Comparison of ENCODE assay signal across 12 cellular contexts in the genomic region with DNA sequence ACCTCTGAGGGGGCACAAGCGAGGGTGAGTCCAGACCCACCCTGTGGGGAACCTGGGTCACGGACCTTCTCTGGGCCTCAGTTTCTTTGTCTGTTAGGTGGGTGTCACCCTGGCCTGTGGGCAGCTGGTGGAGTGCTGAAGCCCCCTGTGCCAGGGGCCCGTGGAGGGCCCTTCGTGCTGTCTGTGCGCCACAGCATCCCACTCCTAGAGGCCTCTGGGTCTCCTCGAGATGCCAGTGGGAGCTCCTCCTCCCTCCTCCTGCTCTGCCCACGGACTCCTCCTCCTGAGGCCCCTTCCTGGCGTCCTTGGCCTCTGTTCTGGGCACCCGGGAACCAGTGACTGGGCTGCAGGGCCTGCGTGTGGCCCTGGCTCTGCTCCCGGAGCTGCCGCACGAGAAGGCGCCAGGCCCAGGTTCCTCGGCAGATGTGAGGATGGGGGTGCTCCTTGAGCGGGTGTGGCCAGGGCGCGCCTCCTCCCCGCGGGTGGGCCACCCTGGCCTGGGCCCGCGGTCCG. TPM values are rescaled to one million over a fixed set of nuclear protein-coding genes. Genes with fewer than 3 reads are reported as not detected.
DNase-seq lines count a peak whose midpoint lies in the region; ATAC-seq, FAIRE-seq and TF ChIP-seq lines count a peak whose summit lies in the region.
"Had no signal": no experiment of that assay in that cellular context is flagged by ENCODE, and none has a peak within 500 bp of the region (broad histone marks: within the 10 kb centered on the region; RNA-seq: fewer than 3 reads in every experiment).

No MANE protein-coding gene starts in this region.

- intact Hi-C loops in heart right ventricle (cut with DNase I): loop anchor here in 2 of 10 donors (10.0 kb wide), 1 partner anchor 62 kb away; the partner anchor contains the start of gene RTP5 (in 2 of the 2)
- intact Hi-C loops in cardiac septum (cut with DNase I): no loop called here
- intact Hi-C loops in GM12878 (cut with micrococcal nuclease; ENCODE audit: unreplicated experiment): loop anchor here (5.0 kb wide), 1 partner anchor 39 kb away; no protein-coding TSS in a partner anchor
- intact Hi-C loops in kidney (cut with DNase I): no loop called here
- intact Hi-C loops in vagina (cut with DNase I): no loop called here

- SMC1A ChIA-PET in GM12878 (lab: Charles Lee; ENCODE audit: uncharacterized antibody, unreplicated experiment): no interaction called here

- H3K9me3 ChIP-seq in heart right ventricle (no peaks in the 10 kb centered on the region), GM12878 (replicated peaks; ENCODE audit: control insufficient read depth, insufficient read depth, low read length) (no peaks in the 10 kb centered on the region), kidney (ENCODE audit: control insufficient read depth in 1 of 2, low read length in 2 of 2) (no peaks in the 10 kb centered on the region), vagina (no peaks in the 10 kb centered on the region)
- H3K9me3 ChIP-seq: ovary, thyroid gland had no signal

- no peak for TF ChIP-seq RAD21 in GM12878 (IDR thresholded peaks at IDR 0.05; ENCODE audit: insufficient read depth, low read depth, low read length)

- no peaks in the 10 kb centered on the region for H4K20me1 ChIP-seq in GM12878 (ENCODE audit: control insufficient read depth, insufficient read depth)

- H3K4me2 ChIP-seq in GM12878 (ENCODE audit: control insufficient read depth, insufficient read depth): peak overlapping the region; percentile 81

- no peak overlapping the region for H3K27ac ChIP-seq in heart right ventricle
- no peak overlapping the region for H3K27ac ChIP-seq in GM12878 (ENCODE audit: control insufficient read depth, insufficient read depth)
- no peak overlapping the region for H3K27ac ChIP-seq in kidney (ENCODE audit: low read depth in 2 of 2, low read length in 2 of 2)
- no peak overlapping the region for H3K27ac ChIP-seq in vagina
- H3K27ac ChIP-seq: foreskin keratinocyte, ovary, thyroid gland had no signal

- FAIRE-seq in GM12878 (lab: Jason Lieb, UNC) (no peak), kidney (lab: Jason Lieb, UNC) (no peak)

- no peaks in the 10 kb centered on the region for H3K36me3 ChIP-seq in heart right ventricle
- no peaks in the 10 kb centered on the region for H3K36me3 ChIP-seq in GM12878 (ENCODE audit: control insufficient read depth in 2 of 2, insufficient read depth in 2 of 2, low read length in 1 of 2)
- H3K36me3 ChIP-seq in kidney (ENCODE audit: control insufficient read depth in 1 of 2, insufficient read depth in 2 of 2, low read length in 2 of 2): no peaks in the 10 kb centered on the region
- no peaks in the 10 kb centered on the region for H3K36me3 ChIP-seq in vagina
- H3K36me3 ChIP-seq: ovary, thyroid gland had no signal

- H3K9ac ChIP-seq in GM12878 (ENCODE audit: control insufficient read depth, insufficient read depth, low read length): no peak overlapping the region
- H3K9ac ChIP-seq in kidney (ENCODE audit: low read length in 2 of 2): no peak overlapping the region

- RAD21 ChIA-PET in GM12878 (lab: Charles Lee; ENCODE audit: unreplicated experiment): no interaction called here

- no peak overlapping the region for H2AFZ ChIP-seq in GM12878 (ENCODE audit: control insufficient read depth, low read depth, low read length)

- H3K79me2 ChIP-seq in GM12878 (ENCODE audit: control insufficient read depth, insufficient read depth, low read length): no peaks in the 10 kb centered on the region

- H3K27me3 ChIP-seq in heart right ventricle (peaks cover 0 to 24% (median 20%) of the 10 kb centered on the region in 7 donors), GM12878 (replicated peaks in 1 of 2; ENCODE audit: control insufficient read depth in 2 of 2, insufficient read depth in 2 of 2, low read length in 1 of 2) (no peaks in the 10 kb centered on the region; a peak in 1 of 4 replicates), vagina (no peaks in the 10 kb centered on the region)
- H3K27me3 ChIP-seq: ovary, thyroid gland had no signal

- TF ChIP-seq CTCF in heart right ventricle (IDR thresholded peaks at IDR 0.05) (no peak), GM12878 (IDR thresholded peaks at IDR 0.05 in 2 of 3, conservative IDR thresholded peaks at IDR 0.05 in 1 of 3; ENCODE audit: control insufficient read depth in 2 of 3, extremely low read depth in 1 of 3, insufficient read depth in 1 of 3, low read depth in 3 of 3, low read length in 3 of 3) (no peak), kidney (IDR thresholded peaks at IDR 0.05; ENCODE audit: borderline replicate concordance, extremely low read depth, insufficient read depth) (no peak), vagina (IDR thresholded peaks at IDR 0.05) (no peak)

- DNase-seq in heart right ventricle (no peak), cardiac septum (ENCODE audit: low spot score) (no peak), GM12878 (ENCODE audit: low read depth, low spot score) (no peak), kidney (peak; percentile 59), vagina (ENCODE audit: extremely low spot score in 2 of 2) (peak in 1 of 2 donors; percentile 93), A172 (ENCODE audit: low spot score) (no peak), SHP77 treated with DMSO at 0.1 percent for 48 hours (lab: John Stamatoyannopoulos, UW) (no peak), putamen (ENCODE audit: low spot score) (no peak)
- DNase-seq: GF-D8 had no signal

- WGBS in heart right ventricle, 2 donors: 47 to 53% methylated on average over 15 to 23 of the region's 23 CpGs
- WGBS in GM12878 (ENCODE audit: insufficient coverage, insufficient replicate concordance, low lambda C conversion rate, missing lambda C conversion rate): 64% methylated on average over 22 of the region's 23 CpGs

- CTCF ChIA-PET in GM12878 (lab: Yijun Ruan, JAX): no interaction called here

- TF ChIP-seq POLR2A in GM12878 (IDR thresholded peaks at IDR 0.05; ENCODE audit: low read depth, low read length) (no peak), vagina (IDR thresholded peaks at IDR 0.05) (no peak)

- in situ Hi-C loops in GM12878 (cut with MboI): no loop called here

- no TSS peak for BruUV-seq in GM12878 (replicated peaks; lab: Mats Ljungman, UMichigan)

- POLR2A ChIA-PET in GM12878 (lab: Charles Lee): no interaction called here

- no peak for TF ChIP-seq EP300 in GM12878 (IDR thresholded peaks at IDR 0.05; ENCODE audit: borderline replicate concordance in 1 of 2, control insufficient read depth in 1 of 2, low read depth in 2 of 2, low read length in 2 of 2)

- ATAC-seq in heart right ventricle (peak in 2 of 8 donors; percentile 8 to 11), GM12878 (no peak)

- H3K4me1 ChIP-seq in heart right ventricle (peaks cover 10 to 22% (median 20%) of the 10 kb centered on the region in 9 donors), GM12878 (ENCODE audit: control insufficient read depth, insufficient read depth, low read length) (peaks cover 14% of the 10 kb centered on the region), kidney (ENCODE audit: control insufficient read depth in 1 of 2, insufficient read depth in 1 of 2, low read depth in 1 of 2, low read length in 2 of 2) (peaks cover 6 to 16% of the 10 kb centered on the region in 2 donors), vagina (peaks cover 17% of the 10 kb centered on the region)
- H3K4me1 ChIP-seq: foreskin keratinocyte had no signal

- peak overlapping the region in 7 of 10 donors; percentile 28 to 57 (median 52) for H3K4me3 ChIP-seq in heart right ventricle
- H3K4me3 ChIP-seq in GM12878: no peak overlapping the region
- no peak overlapping the region for H3K4me3 ChIP-seq in kidney (ENCODE audit: low read length in 2 of 2)
- H3K4me3 ChIP-seq in vagina: peak overlapping the region; percentile 33 to 65

RNA-seq across cellular contexts. Expression of gene NEU4, which starts 6.1 kb away (rescaled TPM):
- total RNA-seq in heart right ventricle (1 to 10 TPM in 1 of 10 donors, under 1 TPM in 7, not detected in 2; 0.07 to 1.2 (median 0.46) TPM), cardiac septum (not detected), GM12878 (2014; rRNA removed) (0.05 and 0.06 TPM in 2 replicates), GM12878 (2014; rRNA removed; fragmentation: Illumina TruSeq; extraction: Trizol) (0.05 TPM in 1 of 2 replicates, not detected in the other), GM12878 (2021) (0.28 and 0.98 TPM in 2 replicates), kidney (0.76 TPM), vagina (not detected)
- polyA plus RNA-seq in heart right ventricle (1 to 10 TPM in 1 of 2 donors, under 1 TPM in 1; 0.22 to 1.0 TPM), GM12878 (2011; rRNA removed) (not detected in 2 replicates), GM12878 (2014; fragmentation: Illumina TruSeq; extraction: Trizol) (0.01 TPM in 1 of 2 replicates, not detected in the other), GM12878 (2014; fragmentation: Nextera tagmentation; extraction: Ambion mirVana) (not detected), GM12878 (2014; rRNA removed) (0.08 and 0.14 TPM in 2 replicates), GM12878 (2016; fragmentation: Nextera tagmentation; extraction: Ambion mirVana) (under 1 TPM in 1 of 2 experiments, not detected in 1; 0.23 TPM), kidney (ENCODE audit: insufficient read depth, low read depth, low replicate concordance) (2.8 TPM)
- total RNA-seq in GM12878 (2013; cell fraction: nucleolus; rRNA removed): 1.1 and 1.3 TPM in 2 replicates
- not detected for polyA plus RNA-seq in GM12878 (2011; ENCODE audit: low read depth)
- polyA plus RNA-seq in GM12878 (2011; cell fraction: cytosol; rRNA removed): 0.06 and 0.12 TPM in 2 replicates
- 0.24 and 0.32 TPM in 2 replicates for polyA plus RNA-seq in GM12878 (2011; cell fraction: nucleus; rRNA removed)
- polyA plus RNA-seq in GM12878 (2012): 0.31 and 0.56 TPM in 2 replicates
- polyA minus RNA-seq in GM12878 (2011; rRNA and poly(A)+ RNA removed): 0.05 TPM in 1 of 2 replicates, not detected in the other
- polyA minus RNA-seq in GM12878 (2011; cell fraction: cytosol; rRNA and poly(A)+ RNA removed): not detected in 2 replicates
- polyA minus RNA-seq in GM12878 (2011; cell fraction: nucleus; rRNA and poly(A)+ RNA removed): 0.86 TPM in 1 of 2 replicates, not detected in the other
- total RNA-seq in A172 (2014; rRNA removed; shearing (Covaris generic)): 0.22 TPM in 1 of 2 replicates, not detected in the other
- total RNA-seq: foreskin keratinocyte had no signal
- polyA plus RNA-seq: foreskin keratinocyte had no signal

RNA-seq across cellular contexts. Expression of gene GAL3ST2, which starts 26.2 kb away (rescaled TPM):
- total RNA-seq in heart right ventricle (under 1 TPM in 3 of 10 donors, not detected in 7; 0.19 to 0.28 (median 0.23) TPM), cardiac septum (not detected), GM12878 (2014; rRNA removed) (0.11 TPM in 1 of 2 replicates, not detected in the other), GM12878 (2014; rRNA removed; fragmentation: Illumina TruSeq; extraction: Trizol) (not detected in 2 replicates), GM12878 (2021) (0.36 and 0.48 TPM in 2 replicates), kidney (0.19 TPM), vagina (0.98 TPM)
- polyA plus RNA-seq in heart right ventricle (not detected), GM12878 (2011; rRNA removed) (not detected in 2 replicates), GM12878 (2014; fragmentation: Illumina TruSeq; extraction: Trizol) (not detected in 2 replicates), GM12878 (2014; fragmentation: Nextera tagmentation; extraction: Ambion mirVana) (not detected), GM12878 (2014; rRNA removed) (0.19 TPM in 1 of 2 replicates, not detected in the other), GM12878 (2016; fragmentation: Nextera tagmentation; extraction: Ambion mirVana) (under 1 TPM in 1 of 2 experiments, not detected in 1; 0.09 TPM), kidney (ENCODE audit: insufficient read depth, low read depth, low replicate concordance) (0.39 TPM)
- 0.58 and 0.86 TPM in 2 replicates for total RNA-seq in GM12878 (2013; cell fraction: nucleolus; rRNA removed)
- polyA plus RNA-seq in GM12878 (2011; ENCODE audit: low read depth): not detected
- polyA plus RNA-seq in GM12878 (2011; cell fraction: cytosol; rRNA removed): not detected in 2 replicates
- not detected in 2 replicates for polyA plus RNA-seq in GM12878 (2011; cell fraction: nucleus; rRNA removed)
- 0.11 and 0.15 TPM in 2 replicates for polyA plus RNA-seq in GM12878 (2012)
- not detected in 2 replicates for polyA minus RNA-seq in GM12878 (2011; rRNA and poly(A)+ RNA removed)
- not detected in 2 replicates for polyA minus RNA-seq in GM12878 (2011; cell fraction: cytosol; rRNA and poly(A)+ RNA removed)
- polyA minus RNA-seq in GM12878 (2011; cell fraction: nucleus; rRNA and poly(A)+ RNA removed): 0.29 and 0.48 TPM in 2 replicates
- not detected in 2 replicates for total RNA-seq in A172 (2014; rRNA removed; shearing (Covaris generic))
- total RNA-seq: foreskin keratinocyte, thyroid gland had no signal
- polyA plus RNA-seq: foreskin keratinocyte had no signal

RNA-seq across cellular contexts. Expression of gene PDCD1, which starts 55.8 kb away (rescaled TPM):
- total RNA-seq in heart right ventricle (10 to 100 TPM in 1 of 10 donors, 1 to 10 TPM in 9; 1.3 to 14.2 (median 2.8) TPM), cardiac septum (2.0 TPM), GM12878 (2014; rRNA removed) (3.7 and 3.9 TPM in 2 replicates), GM12878 (2014; rRNA removed; fragmentation: Illumina TruSeq; extraction: Trizol) (1.1 and 1.5 TPM in 2 replicates), GM12878 (2021) (3.6 and 4.0 TPM in 2 replicates), kidney (1.6 TPM), vagina (3.9 TPM)
- polyA plus RNA-seq in heart right ventricle (1 to 10 TPM; 6.4 to 7.1 TPM), GM12878 (2011; rRNA removed) (3.8 and 6.4 TPM in 2 replicates), GM12878 (2014; fragmentation: Illumina TruSeq; extraction: Trizol) (0.62 TPM in 1 of 2 replicates, not detected in the other), GM12878 (2014; fragmentation: Nextera tagmentation; extraction: Ambion mirVana) (not detected), GM12878 (2014; rRNA removed) (4.2 and 4.6 TPM in 2 replicates), GM12878 (2016; fragmentation: Nextera tagmentation; extraction: Ambion mirVana) (1 to 10 TPM; 1.4 to 1.9 TPM), kidney (ENCODE audit: insufficient read depth, low read depth, low replicate concordance) (0.49 TPM)
- total RNA-seq in GM12878 (2013; cell fraction: nucleolus; rRNA removed): 10.1 and 11.8 TPM in 2 replicates
- polyA plus RNA-seq in GM12878 (2011; ENCODE audit: low read depth): 1.2 TPM
- polyA plus RNA-seq in GM12878 (2011; cell fraction: cytosol; rRNA removed): 11.9 and 20.2 TPM in 2 replicates
- 23.7 and 25.2 TPM in 2 replicates for polyA plus RNA-seq in GM12878 (2011; cell fraction: nucleus; rRNA removed)
- polyA plus RNA-seq in GM12878 (2012): 5.5 and 7.3 TPM in 2 replicates
- polyA minus RNA-seq in GM12878 (2011; rRNA and poly(A)+ RNA removed): 2.3 and 12.1 TPM in 2 replicates
- polyA minus RNA-seq in GM12878 (2011; cell fraction: cytosol; rRNA and poly(A)+ RNA removed): 5.8 and 7.2 TPM in 2 replicates
- polyA minus RNA-seq in GM12878 (2011; cell fraction: nucleus; rRNA and poly(A)+ RNA removed): 3.0 and 4.2 TPM in 2 replicates
- 0.10 TPM in 1 of 2 replicates, not detected in the other for total RNA-seq in A172 (2014; rRNA removed; shearing (Covaris generic))
- total RNA-seq: foreskin keratinocyte had no signal
- polyA plus RNA-seq: foreskin keratinocyte had no signal

Comparison
In these comparisons a context has a peak if more than half of its experiments do, and no peak if none do; other contexts are left out.
1. H3K4me3 ChIP-seq: peak in heart right ventricle (7 of 10) and vagina (2 of 2); none in GM12878 (single experiment) and kidney (0 of 2).